In genomic region chr13:110445183-110445582, GRCh38 we compare ENCODE assay signal across 10 cellular contexts.
DNase-seq lines count a peak whose midpoint lies in the region; ATAC-seq, FAIRE-seq and TF ChIP-seq lines count a peak whose summit lies in the region.
"Had no signal": no experiment of that assay in that cellular context is flagged by ENCODE, and none has a peak within 500 bp of the region (broad histone marks: within the 10 kb centered on the region; RNA-seq: fewer than 3 reads in every experiment).

No MANE protein-coding gene starts in this region.

- H3K27me3 ChIP-seq in mesenchymal stem cell (ENCODE audit: control insufficient read depth in 1 of 2, insufficient read depth in 1 of 2, low read length in 2 of 2) (no peaks in the 10 kb centered on the region), body of pancreas (no peaks in the 10 kb centered on the region)

- no peak overlapping the region for H3K9ac ChIP-seq in mesenchymal stem cell (ENCODE audit: low read length)

- H3K27ac ChIP-seq in mesenchymal stem cell (ENCODE audit: low read length, poor library complexity, severe bottlenecking) = peak overlapping the region; percentile 53
- no peak overlapping the region for H3K27ac ChIP-seq in body of pancreas

- WGBS in mesenchymal stem cell = 68% methylated on average over 5 of the region's 7 CpGs
- 73 to 84% methylated on average over 7 of the region's 7 CpGs for WGBS in body of pancreas, 2 donors

- no peak overlapping the region for H3K14ac ChIP-seq in mesenchymal stem cell (ENCODE audit: low read length in 2 of 2)

- peak overlapping the region; percentile 84 for H2AK5ac ChIP-seq in mesenchymal stem cell (ENCODE audit: low read length, severe bottlenecking)

- peaks cover 16% of the 10 kb centered on the region for H3K79me1 ChIP-seq in mesenchymal stem cell (replicated peaks; ENCODE audit: low read length, poor library complexity, severe bottlenecking)

- FAIRE-seq in GM18507 (lab: Jason Lieb, UNC) = peak; percentile 75

- peak overlapping the region in 1 of 2 experiments; percentile 38 for H2BK12ac ChIP-seq in mesenchymal stem cell (ENCODE audit: low read length in 2 of 2)

- H3K9me3 ChIP-seq in mesenchymal stem cell (ENCODE audit: control insufficient read depth, low read length) = no peaks in the 10 kb centered on the region
- no peaks in the 10 kb centered on the region for H3K9me3 ChIP-seq in body of pancreas

- intact Hi-C loops in body of pancreas (cut with DNase I) = no loop called here

- H3K4ac ChIP-seq in mesenchymal stem cell (ENCODE audit: low read depth in 1 of 2, low read length in 2 of 2) = no peak overlapping the region

- H2BK5ac ChIP-seq in mesenchymal stem cell (ENCODE audit: low read depth, low read length, poor library complexity, severe bottlenecking) = no peak overlapping the region

- H3K4me1 ChIP-seq in mesenchymal stem cell (ENCODE audit: control insufficient read depth, insufficient read depth, low read depth, low read length) (peaks cover 49% of the 10 kb centered on the region), body of pancreas (peaks cover 6% of the 10 kb centered on the region)

- H4K8ac ChIP-seq in mesenchymal stem cell (ENCODE audit: low read length) = no peak overlapping the region

- H3K23ac ChIP-seq in mesenchymal stem cell (ENCODE audit: low read length in 2 of 2) = no peak overlapping the region

- DNase-seq in GM18507 (ENCODE audit: extremely low spot score, insufficient read length, low read depth) = no peak
- DNase-seq in NCI-H226 = peak; percentile 40
- DNase-seq in mesenchymal stem cell = peak; percentile 45
- no peak for DNase-seq in body of pancreas
- DNase-seq in NCI-H524 (lab: John Stamatoyannopoulos, UW) = no peak
- no peak for DNase-seq in DMS153 (lab: John Stamatoyannopoulos, UW)
- DNase-seq: H9, occipital lobe had no signal

- H3K4me3 ChIP-seq in mesenchymal stem cell (ENCODE audit: insufficient read depth in 1 of 2, low read depth in 1 of 2, low read length in 2 of 2) = no peak overlapping the region
- no peak overlapping the region for H3K4me3 ChIP-seq in body of pancreas

- TF ChIP-seq POLR2A in body of pancreas (IDR thresholded peaks at IDR 0.05) = no peak

- H2BK120ac ChIP-seq in mesenchymal stem cell (ENCODE audit: low read depth, low read length) = no peak overlapping the region

- H2AFZ ChIP-seq in mesenchymal stem cell (ENCODE audit: low read depth, low read length) = no peak overlapping the region

- no peak overlapping the region for H2BK15ac ChIP-seq in mesenchymal stem cell (ENCODE audit: low read depth, poor library complexity, severe bottlenecking)

- ATAC-seq in HG02642 (IDR thresholded peaks at IDR 0.05; ENCODE audit: poor library complexity, unreplicated experiment) (peak; percentile 45), HG02973 (IDR thresholded peaks at IDR 0.05; ENCODE audit: unreplicated experiment) (no peak), body of pancreas (no peak)

- no peak for TF ChIP-seq CTCF in body of pancreas (IDR thresholded peaks at IDR 0.05)

- H3K4me2 ChIP-seq in mesenchymal stem cell (ENCODE audit: low read length, poor library complexity, severe bottlenecking) = no peak overlapping the region

- H3K36me3 ChIP-seq in mesenchymal stem cell (ENCODE audit: control insufficient read depth in 1 of 2, insufficient read depth in 2 of 2, low read depth in 1 of 2, low read length in 2 of 2) = peaks cover 30 to 53% of the 10 kb centered on the region in 2 experiments
- H3K36me3 ChIP-seq in body of pancreas (replicated peaks in 1 of 2; ENCODE audit: insufficient read depth in 1 of 2, low read depth in 2 of 2) = no peaks in the 10 kb centered on the region

- peak overlapping the region in 1 of 2 experiments; percentile 41 for H3K18ac ChIP-seq in mesenchymal stem cell (ENCODE audit: low read depth in 1 of 2, low read length in 2 of 2)

- no peak overlapping the region for H4K91ac ChIP-seq in mesenchymal stem cell (ENCODE audit: low read length)

Comparison
In these comparisons a context has a peak if more than half of its experiments do, and no peak if none do; other contexts are left out.
1. DNase-seq: peak in NCI-H226 (single experiment) and mesenchymal stem cell (single experiment); none in GM18507 (single experiment), body of pancreas (0 of 4), NCI-H524 (0 of 2) and DMS153 (single experiment).